In genomic region chr15:36499751-36500389, GRCh38 we compare ENCODE assay signal across 1 cellular context.
TF ChIP-seq lines count a peak whose summit lies in the region.

No MANE protein-coding gene starts in this region.

TF ChIP-seq in IMR-90, 13 proteins besides CTCF, POLR2A, EP300 and RAD21 (continued from another document):
- TF ChIP-seq ELK1 (IDR thresholded peaks at IDR 0.05; ENCODE audit: borderline replicate concordance, low read depth, low read length) (no peak), SMC3 (IDR thresholded peaks at IDR 0.05; ENCODE audit: low read depth, low read length) (no peak), NFE2L2 (IDR thresholded peaks at IDR 0.05; ENCODE audit: low read depth, low read length) (no peak), USF2 (IDR thresholded peaks at IDR 0.05; ENCODE audit: low read depth, low read length) (no peak), CEBPB (IDR thresholded peaks at IDR 0.05; ENCODE audit: low read depth, low read length) (no peak), FOS (IDR thresholded peaks at IDR 0.05; ENCODE audit: low read depth, low read length) (no peak), CHD1 (IDR thresholded peaks at IDR 0.05; ENCODE audit: low read depth, low read length) (no peak), RFX5 (IDR thresholded peaks at IDR 0.05; ENCODE audit: low read depth, low read length) (no peak), BHLHE40 (IDR thresholded peaks at IDR 0.05; ENCODE audit: low read depth, low read length) (no peak)
TF ChIP-seq in IMR-90: peak in this region for 0.
